In the genomic region with DNA sequence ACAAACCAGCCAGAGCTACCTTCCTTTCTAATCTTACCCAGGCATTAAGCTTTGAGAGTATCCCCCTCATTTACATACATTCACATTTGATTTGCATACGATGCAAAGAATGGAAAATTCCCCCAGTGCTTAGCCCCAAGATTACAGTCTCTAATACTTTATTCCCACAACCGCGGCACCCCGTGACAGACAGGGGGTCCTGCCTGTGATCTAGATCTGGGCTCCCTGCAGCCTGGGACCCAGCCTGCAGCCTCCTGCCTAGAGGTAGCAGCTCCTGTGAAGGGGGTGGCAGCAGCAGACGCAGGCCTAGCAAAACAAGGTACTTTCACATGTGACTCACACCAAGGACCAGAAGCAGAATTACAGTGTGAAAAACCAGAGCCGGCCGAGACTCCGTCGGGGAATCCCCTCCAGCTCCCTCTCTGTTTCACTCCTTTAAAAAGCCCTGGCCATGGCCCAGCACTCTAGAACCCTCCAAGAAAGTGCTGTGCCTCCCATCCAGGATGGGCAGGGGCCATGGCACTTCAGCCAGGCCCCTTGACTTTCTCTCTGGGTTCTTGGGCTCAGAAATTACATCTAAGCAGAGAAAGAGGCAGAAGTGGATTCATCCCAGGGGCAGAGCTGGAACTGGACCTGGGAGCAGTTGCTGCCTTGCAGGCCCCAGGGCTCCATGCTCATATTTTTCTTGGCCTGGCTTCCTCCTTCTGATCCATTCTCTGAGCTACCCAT, we compare ENCODE assay signal across 9 cellular contexts. TPM values are rescaled to one million over a fixed set of nuclear protein-coding genes. Genes with fewer than 3 reads are reported as not detected.
DNase-seq lines count a peak whose midpoint lies in the region; ATAC-seq, FAIRE-seq and TF ChIP-seq lines count a peak whose summit lies in the region.
"Had no signal": no experiment of that assay in that cellular context is flagged by ENCODE, and none has a peak within 500 bp of the region (broad histone marks: within the 10 kb centered on the region; RNA-seq: fewer than 3 reads in every experiment).

No MANE protein-coding gene starts in this region.

- no peak overlapping the region for H4K91ac ChIP-seq in trophoblast cell (ENCODE audit: low read depth, low read length)

- H3K27ac ChIP-seq in trophoblast cell (ENCODE audit: low read depth, low read length), result peak overlapping the region; percentile 35

- no peaks in the 10 kb centered on the region for H3K79me2 ChIP-seq in trophoblast cell (ENCODE audit: control insufficient read depth, insufficient read depth, low read length, poor library complexity)

- H2BK12ac ChIP-seq in trophoblast cell (ENCODE audit: low read length), result no peak overlapping the region

- WGBS in trophoblast cell (ENCODE audit: extremely low coverage, insufficient coverage, insufficient read length), result no CpG with 5 or more reads among the region's 9 CpGs

- peaks cover 7 to 10% of the 10 kb centered on the region in 2 experiments for H3K4me1 ChIP-seq in trophoblast cell (ENCODE audit: control insufficient read depth in 1 of 2, insufficient read depth in 2 of 2, low read length in 2 of 2)
- H3K4me1 ChIP-seq: adrenal gland had no signal

- no peak overlapping the region for H2BK5ac ChIP-seq in trophoblast cell (ENCODE audit: low read depth, low read length, poor library complexity)

- no peak overlapping the region for H4K8ac ChIP-seq in trophoblast cell (ENCODE audit: low read depth, low read length)

- H3K4me3 ChIP-seq in astrocyte of the cerebellum (ENCODE audit: low read depth, low read length), result no peak overlapping the region
- H3K4me3 ChIP-seq in trophoblast cell (ENCODE audit: low read depth, low read length), result no peak overlapping the region
- H3K4me3 ChIP-seq: adrenal gland had no signal

- peak overlapping the region; percentile 99 for H3K27ac Mint-ChIP-seq in T-helper 17 cell

- H2AFZ ChIP-seq in trophoblast cell (ENCODE audit: insufficient read depth, low read length, poor library complexity), result no peak overlapping the region

- FAIRE-seq in urothelium cell line (lab: Jason Lieb, UNC), result no peak

- H3K27me3 ChIP-seq in trophoblast cell (ENCODE audit: insufficient read depth, low read length), result no peaks in the 10 kb centered on the region
- H3K27me3 ChIP-seq: adrenal gland had no signal

- H3K36me3 Mint-ChIP-seq in T-helper 17 cell (ENCODE audit: low read depth), result peaks cover 2% of the 10 kb centered on the region

- no peaks in the 10 kb centered on the region for H3K9me3 ChIP-seq in T-helper 17 cell (ENCODE audit: control insufficient read depth, low read length, poor library complexity, severe bottlenecking)
- no peaks in the 10 kb centered on the region for H3K9me3 ChIP-seq in trophoblast cell (ENCODE audit: insufficient read depth, low read depth, low read length)
- H3K9me3 ChIP-seq: adrenal gland had no signal

- ATAC-seq in GM18870 (IDR thresholded peaks at IDR 0.05; ENCODE audit: unreplicated experiment) (peak; percentile 80), HG02981 (IDR thresholded peaks at IDR 0.05; ENCODE audit: unreplicated experiment) (peak; percentile 86), T-helper 17 cell (peak; percentile 82)

- H3K18ac ChIP-seq in trophoblast cell (ENCODE audit: low read length), result no peak overlapping the region

- no peak overlapping the region for H2AK5ac ChIP-seq in trophoblast cell (ENCODE audit: low read length)

- H3K4me2 ChIP-seq in trophoblast cell (ENCODE audit: low read length), result no peak overlapping the region

- TF ChIP-seq CTCF in astrocyte of the cerebellum (IDR thresholded peaks at IDR 0.05; ENCODE audit: low read depth, low read length, missing control alignments), result no peak

- no peak overlapping the region for H4K12ac ChIP-seq in trophoblast cell (ENCODE audit: low read depth, low read length)

- no peaks in the 10 kb centered on the region for H3K36me3 ChIP-seq in trophoblast cell (ENCODE audit: control insufficient read depth in 1 of 2, insufficient read depth in 2 of 2, low read length in 2 of 2)
- H3K36me3 ChIP-seq: adrenal gland had no signal

- peak overlapping the region; percentile 74 for H3K4me3 Mint-ChIP-seq in T-helper 17 cell

- in situ Hi-C loops in astrocyte of the cerebellum (cut with HindIII; ENCODE audit: low sequenced_read_pairs), result no loop called here

- no peaks in the 10 kb centered on the region for H3K79me1 ChIP-seq in trophoblast cell (ENCODE audit: low read length)

- H3K4me1 Mint-ChIP-seq in T-helper 17 cell, result peaks cover 51% of the 10 kb centered on the region

- DNase-seq in T-helper 17 cell (peak; percentile 53 to 77 (median 65)), astrocyte of the cerebellum (ENCODE audit: low read depth) (peak; percentile 47), trophoblast cell (peak in 1 of 2 donors; percentile 6), AG08395 (ENCODE audit: low spot score) (no peak), urothelium cell line (ENCODE audit: low spot score) (no peak), AG20443 (ENCODE audit: low spot score) (no peak)

- H3K14ac ChIP-seq in trophoblast cell (ENCODE audit: low read length), result no peak overlapping the region

- no peak overlapping the region for H3K9ac ChIP-seq in trophoblast cell (ENCODE audit: low read length)

- H3K23ac ChIP-seq in trophoblast cell (ENCODE audit: low read length), result no peak overlapping the region

- no peak overlapping the region for H3K4ac ChIP-seq in trophoblast cell (ENCODE audit: low read depth, low read length)

- no peaks in the 10 kb centered on the region for H3K27me3 Mint-ChIP-seq in T-helper 17 cell

- H2BK120ac ChIP-seq in trophoblast cell (ENCODE audit: insufficient read depth, low read length, poor library complexity), result no peak overlapping the region

RNA-seq across cellular contexts. Expression of a gene that starts 14.0 kb away (rescaled TPM):
- total RNA-seq in T-helper 17 cell, result 100 to 1,000 TPM; 308 to 405 TPM
- polyA plus RNA-seq in trophoblast cell (2013), result 10.2 and 10.8 TPM in 2 replicates

Comparison
In these comparisons a context has a peak if more than half of its experiments do, and no peak if none do; other contexts are left out.
1. DNase-seq: peak in T-helper 17 cell (3 of 3) and astrocyte of the cerebellum (single experiment); none in AG08395 (single experiment), urothelium cell line (single experiment) and AG20443 (single experiment).
2. Peak in every context shown above with its lines, with median percentiles within 50 percentile points of each other: ATAC-seq.